ENCODE assay signal across 8 cellular contexts in the genomic region with DNA sequence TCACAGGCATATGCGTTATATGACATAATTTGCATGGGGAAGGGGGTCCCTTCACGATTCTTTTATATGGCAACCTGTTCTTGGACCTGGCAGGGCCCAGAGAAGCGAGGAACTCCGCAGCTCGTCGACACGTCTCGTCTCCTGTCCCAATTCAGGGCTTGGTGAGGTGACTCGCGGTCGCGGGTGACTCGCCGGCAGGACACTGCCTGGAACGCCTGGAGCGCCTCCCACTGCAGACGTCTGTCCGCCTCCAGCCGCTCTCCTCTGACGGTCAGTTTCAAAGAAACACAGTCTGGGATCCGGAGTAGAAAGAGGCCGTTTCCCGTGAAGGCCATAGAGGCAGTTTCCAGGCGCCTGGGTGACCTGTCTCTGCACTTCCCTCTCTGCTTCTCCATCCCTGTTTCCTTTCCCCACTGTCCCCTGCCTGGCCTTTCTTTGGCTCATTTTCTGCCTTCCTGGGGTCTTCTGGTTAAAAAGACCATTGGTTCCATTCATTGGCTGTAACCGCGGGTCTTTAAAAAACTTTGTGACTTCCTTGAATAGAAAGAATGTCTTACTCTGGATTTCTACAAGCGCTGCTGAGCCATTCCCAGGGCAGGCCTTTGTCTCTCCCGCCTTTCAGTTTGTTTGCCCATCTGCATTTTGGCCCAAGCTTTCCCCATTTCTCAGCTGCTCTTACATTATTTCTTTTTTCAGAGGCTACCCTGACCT.
DNase-seq lines count a peak whose midpoint lies in the region; ATAC-seq, FAIRE-seq and TF ChIP-seq lines count a peak whose summit lies in the region.

No MANE protein-coding gene starts in this region.

- H3K27ac ChIP-seq in muscle layer of duodenum (ENCODE audit: low read length) = peak overlapping the region; percentile 30

- ATAC-seq in GM21423 (IDR thresholded peaks at IDR 0.05; ENCODE audit: unreplicated experiment) = no peak

- no peak for TF ChIP-seq POLR2A in NB4 (IDR thresholded peaks at IDR 0.05; ENCODE audit: extremely low read depth, insufficient read length)

- CTCF ChIA-PET in AG04449 (lab: Yijun Ruan, JAX) = interaction anchor here (1.1 to 1.8 kb wide), 3 partner anchors 19 to 99 kb away, joined by 4 to 5 read pairs (median 5); no protein-coding TSS in a partner anchor

- TF ChIP-seq CTCF in AG04449 (IDR thresholded peaks at IDR 0.05; ENCODE audit: insufficient read depth, low read length, missing control alignments) = no peak
- no peak for TF ChIP-seq CTCF in NB4 (IDR thresholded peaks at IDR 0.05; ENCODE audit: low read depth, low read length)

- DNase-seq in AG04449 (ENCODE audit: low read depth, low spot score) (no peak), NB4 (ENCODE audit: low read depth) (no peak), HuH-7 (ENCODE audit: low spot score) (no peak), GM19239 (ENCODE audit: insufficient read length, low spot score) (no peak), NCI-H446 treated with DMSO at 0.1 percent for 48 hours (lab: John Stamatoyannopoulos, UW) (no peak)

- POLR2A ChIA-PET in AG04449 (lab: Yijun Ruan, JAX) = no interaction called here

- no peak for FAIRE-seq in GM19239 (lab: Jason Lieb, UNC)

- H3K36me3 ChIP-seq in endocrine pancreas (ENCODE audit: control insufficient read depth, insufficient read depth, low read length) (no peaks in the 10 kb centered on the region), muscle layer of duodenum (ENCODE audit: control insufficient read depth in 1 of 2, insufficient read depth in 2 of 2, low read length in 2 of 2) (peaks cover 9 to 27% of the 10 kb centered on the region in 2 donors)

- no peaks in the 10 kb centered on the region for H3K9me3 ChIP-seq in endocrine pancreas (ENCODE audit: control insufficient read depth, low read length)
- no peaks in the 10 kb centered on the region for H3K9me3 ChIP-seq in muscle layer of duodenum (ENCODE audit: control insufficient read depth in 1 of 2, low read length in 2 of 2)

- H3K4me1 ChIP-seq in endocrine pancreas (ENCODE audit: control insufficient read depth, insufficient read depth, low read length) = no peaks in the 10 kb centered on the region
- H3K4me1 ChIP-seq in muscle layer of duodenum (ENCODE audit: control insufficient read depth in 1 of 2, insufficient read depth in 2 of 2, low read length in 2 of 2) = peaks cover 0 to 4% of the 10 kb centered on the region in 2 donors

- H3K4me3 ChIP-seq in AG04449 (ENCODE audit: low read depth, low read length) (peak overlapping the region; percentile 78), NB4 (ENCODE audit: low read depth, low read length) (peak overlapping the region; percentile 64), endocrine pancreas (ENCODE audit: control insufficient read depth, insufficient read depth, low read length) (peak overlapping the region; percentile 84), muscle layer of duodenum (ENCODE audit: low read depth in 1 of 2, low read length in 2 of 2) (peak overlapping the region; percentile 83 to 88)

- H3K9ac ChIP-seq in endocrine pancreas (ENCODE audit: control insufficient read depth, insufficient read depth, low read length) = peak overlapping the region; percentile 15

- H3K27me3 ChIP-seq in endocrine pancreas (ENCODE audit: control insufficient read depth, insufficient read depth, low read length) = no peaks in the 10 kb centered on the region
- no peaks in the 10 kb centered on the region for H3K27me3 ChIP-seq in muscle layer of duodenum (ENCODE audit: low read depth, low read length)
